23 cellular contexts compared by ENCODE assay signal in the genomic region with DNA sequence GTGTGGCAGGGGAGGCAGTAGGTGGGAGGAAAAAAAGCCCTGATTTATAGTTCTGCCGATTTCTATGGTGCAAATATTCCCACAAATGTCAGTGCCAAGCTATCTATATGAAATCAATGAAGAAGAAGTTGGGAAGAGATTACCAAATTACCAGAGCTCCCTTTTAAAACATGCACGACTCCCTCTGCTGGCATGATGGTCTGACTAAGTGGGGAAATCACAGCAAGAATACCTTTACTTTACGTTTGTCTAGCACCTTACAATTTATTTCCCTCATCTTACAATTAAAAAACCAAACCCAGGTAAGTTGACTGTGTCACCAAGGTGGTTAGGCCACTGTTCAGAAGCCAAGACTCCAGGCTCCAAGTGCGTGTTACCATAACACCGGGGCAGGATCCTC. TPM values are rescaled to one million over a fixed set of nuclear protein-coding genes. Genes with fewer than 3 reads are reported as not detected.
DNase-seq lines count a peak whose midpoint lies in the region; ATAC-seq and TF ChIP-seq lines count a peak whose summit lies in the region.
"Had no signal": no experiment of that assay in that cellular context is flagged by ENCODE, and none has a peak within 500 bp of the region (broad histone marks: within the 10 kb centered on the region; RNA-seq: fewer than 3 reads in every experiment).

No MANE protein-coding gene starts in this region.

- no peak overlapping the region for H4K91ac ChIP-seq in IMR-90 (ENCODE audit: insufficient read depth, low read depth, low read length)

- H3K14ac ChIP-seq in IMR-90 (replicated peaks; ENCODE audit: low read depth, low read length) = no peak overlapping the region

- no peak overlapping the region for H3K27ac Mint-ChIP-seq in naive thymus-derived CD4-positive, alpha-beta T cell
- H3K27ac Mint-ChIP-seq: activated B cell treated with CpG ODN at 0.5 μM for 24 hours; activated CD8-positive, alpha-beta T cell treated with anti-CD3 and anti-CD28 coated beads, Interleukin-2, amount 10 ng/mL, durations not matched to agents 7 days and 5 days; activated naive CD4-positive, alpha-beta T cell treated with anti-CD3 and anti-CD28 coated beads, Interleukin-2, amount 50 U/mL, for 72 hours; dendritic cell treated with granulocyte-macrophage colony-stimulating factor and Interleukin-4, amounts not matched to agents 40 ng/mL and 50 ng/mL, for 4 days; naive B cell; stimulated activated naive CD8-positive, alpha-beta T cell treated with anti-CD3 and anti-CD28 coated beads, Interleukin-15, Interleukin-2, amounts not matched to agents 100 ng/mL and 50 ng/mL, for 24 hours; T-helper 17 cell had no signal

- H3K36me3 Mint-ChIP-seq in naive thymus-derived CD4-positive, alpha-beta T cell = peaks cover 16 to 46% (median 34%) of the 10 kb centered on the region in 5 donors

- H2AK9ac ChIP-seq in IMR-90 (replicated peaks; ENCODE audit: low read depth, low read length, poor library complexity) = no peak overlapping the region

- H3K9me3 ChIP-seq in IMR-90 (ENCODE audit: control insufficient read depth, insufficient read depth, low read length) = no peaks in the 10 kb centered on the region
- no peaks in the 10 kb centered on the region for H3K9me3 ChIP-seq in naive thymus-derived CD4-positive, alpha-beta T cell (ENCODE audit: control insufficient read depth in 2 of 3, low read length in 3 of 3)
- H3K9me3 ChIP-seq in tibial artery = no peaks in the 10 kb centered on the region
- H3K9me3 ChIP-seq: pancreas, sigmoid colon had no signal

- no peak overlapping the region for H3K23ac ChIP-seq in IMR-90 (ENCODE audit: low read depth, low read length)

- peaks cover 16% of the 10 kb centered on the region; the same call in 1 of the 2 replicates for H3K9me1 ChIP-seq in IMR-90 (ENCODE audit: insufficient read depth, low read length)

- H3K79me1 ChIP-seq in IMR-90 (ENCODE audit: low read depth in 1 of 2, low read length in 2 of 2) = peaks cover 0 to 12% of the 10 kb centered on the region in 2 experiments; a peak in 3 of 4 replicates

- no peaks in the 10 kb centered on the region for H3K27me3 ChIP-seq in IMR-90 (ENCODE audit: control insufficient read depth, insufficient read depth, low read length)
- H3K27me3 ChIP-seq in naive thymus-derived CD4-positive, alpha-beta T cell (ENCODE audit: control insufficient read depth in 2 of 2, insufficient read depth in 2 of 2, low read length in 2 of 2) = no peaks in the 10 kb centered on the region
- H3K27me3 ChIP-seq in tibial artery = no peaks in the 10 kb centered on the region
- H3K27me3 ChIP-seq: pancreas, sigmoid colon had no signal

- TF ChIP-seq CTCF in C4-2B (conservative IDR thresholded peaks at IDR 0.05) (0 out of 2 replicates have a peak, but pooled peaks have one; percentile 9), IMR-90 (conservative IDR thresholded peaks at IDR 0.05; ENCODE audit: low read depth, low read length) (no peak; the same call in 1 of the 2 replicates), astrocyte of the spinal cord (IDR thresholded peaks at IDR 0.05; ENCODE audit: low read depth, low read length) (peak; percentile 34), tibial artery (IDR thresholded peaks at IDR 0.05) (no peak)

- no peak for TF ChIP-seq RAD21 in IMR-90 (IDR thresholded peaks at IDR 0.05; ENCODE audit: low read length)

- CTCF ChIA-PET in IMR-90 (lab: Yijun Ruan, JAX) = interaction anchor here (0.6 to 0.8 kb wide), 3 partner anchors 11 to 201 kb away, joined by 3 to 4 read pairs (median 3); no protein-coding TSS in a partner anchor
- CTCF ChIA-PET in naive thymus-derived CD4-positive, alpha-beta T cell (lab: Charles Lee) = no interaction called here

- H2BK5ac ChIP-seq in IMR-90 (ENCODE audit: low read depth, low read length, poor library complexity, severe bottlenecking) = no peak overlapping the region

- intact Hi-C loops in IMR-90 (cut with micrococcal nuclease) = no loop called here
- intact Hi-C loops in naive thymus-derived CD4-positive, alpha-beta T cell (cut with micrococcal nuclease) = no loop called here
- intact Hi-C loops in tibial artery (cut with DNase I; ENCODE audit: low total_unique reads) = no loop called here

- H2BK20ac ChIP-seq in IMR-90 (ENCODE audit: low read depth, low read length) = no peak overlapping the region

- H3K4me1 ChIP-seq in IMR-90 (ENCODE audit: control insufficient read depth, insufficient read depth, low read length) (peaks cover 6% of the 10 kb centered on the region), tibial artery (no peaks in the 10 kb centered on the region)
- H3K4me1 ChIP-seq in naive thymus-derived CD4-positive, alpha-beta T cell (ENCODE audit: control insufficient read depth in 2 of 2, insufficient read depth in 2 of 2, low read length in 2 of 2) = no peaks in the 10 kb centered on the region

- H3K56ac ChIP-seq in IMR-90 (ENCODE audit: extremely low read depth, insufficient read depth, low read length) = no peak overlapping the region

- H2BK15ac ChIP-seq in IMR-90 (ENCODE audit: low read depth, low read length) = no peak overlapping the region

- H3K4ac ChIP-seq in IMR-90 (ENCODE audit: low read depth, low read length) = no peak overlapping the region

- ATAC-seq in IMR-90 (ENCODE audit: low read depth) = no peak
- peak; percentile 60 for ATAC-seq in left lobe of liver
- ATAC-seq in naive thymus-derived CD4-positive, alpha-beta T cell = no peak
- no peak for ATAC-seq in GM18511 (IDR thresholded peaks at IDR 0.05; ENCODE audit: unreplicated experiment)
- ATAC-seq: activated CD8-positive, alpha-beta T cell treated with anti-CD3 and anti-CD28 coated beads, Interleukin-2, amount 10 ng/mL, durations not matched to agents 7 days and 5 days; activated naive CD4-positive, alpha-beta T cell treated with anti-CD3 and anti-CD28 coated beads, Interleukin-2, amount 50 U/mL, for 72 hours; pancreas; T-helper 17 cell had no signal

- H2AFZ ChIP-seq in IMR-90 (replicated peaks; ENCODE audit: low read length, poor library complexity) = no peak overlapping the region

- no peak overlapping the region for H3K9ac ChIP-seq in IMR-90 (ENCODE audit: low read depth, low read length)

- no peak overlapping the region for H3K4me3 ChIP-seq in IMR-90 (ENCODE audit: insufficient read depth, low read depth, low read length)
- H3K4me3 ChIP-seq in astrocyte of the spinal cord (ENCODE audit: low read depth, low read length) = no peak overlapping the region
- no peak overlapping the region for H3K4me3 ChIP-seq in naive thymus-derived CD4-positive, alpha-beta T cell (ENCODE audit: low read length)
- no peak overlapping the region for H3K4me3 ChIP-seq in tibial artery
- H3K4me3 ChIP-seq: lung, pancreas, sigmoid colon had no signal

- no peaks in the 10 kb centered on the region for H4K20me1 ChIP-seq in IMR-90 (ENCODE audit: insufficient read depth, low read length)

- H3K9me3 Mint-ChIP-seq in naive thymus-derived CD4-positive, alpha-beta T cell = peaks cover 0 to 29% (median 9%) of the 10 kb centered on the region in 11 donors
- H3K9me3 Mint-ChIP-seq: activated B cell treated with CpG ODN at 0.5 μM for 24 hours; dendritic cell treated with granulocyte-macrophage colony-stimulating factor and Interleukin-4, amounts not matched to agents 40 ng/mL and 50 ng/mL, for 4 days had no signal

- H2AK5ac ChIP-seq in IMR-90 (ENCODE audit: low read depth, low read length) = no peak overlapping the region

- no peak for DNase-seq in IMR-90
- DNase-seq in astrocyte of the spinal cord (ENCODE audit: low read depth, low spot score) = no peak
- no peak for DNase-seq in left lobe of liver (ENCODE audit: low spot score)
- no peak for DNase-seq in naive thymus-derived CD4-positive, alpha-beta T cell
- no peak for DNase-seq in tibial artery
- DNase-seq: activated B cell treated with CpG ODN at 0.5 μM for 24 hours; activated CD8-positive, alpha-beta T cell treated with anti-CD3 and anti-CD28 coated beads, Interleukin-2, amount 10 ng/mL, durations not matched to agents 7 days and 5 days; activated T-cell treated with anti-CD3 and anti-CD28 coated beads, Interleukin-2, amount 50 U/mL, for 48 hours; AML-193; naive B cell; NCI-H1436; pancreas; SHP77; sigmoid colon; stimulated activated CD4-positive, alpha-beta T cell treated with anti-CD3 and anti-CD28 coated beads, Interleukin-2, amount 100 ng/mL, for 24 hours; T-helper 17 cell had no signal

- in situ Hi-C loops in IMR-90 (cut with MboI; ENCODE audit: low sequenced_read_pairs) (no loop called here), astrocyte of the spinal cord (cut with HindIII; ENCODE audit: low sequenced_read_pairs) (no loop called here)

- no peak overlapping the region for H3K4me3 Mint-ChIP-seq in naive thymus-derived CD4-positive, alpha-beta T cell
- H3K4me3 Mint-ChIP-seq: activated B cell treated with CpG ODN at 0.5 μM for 24 hours; activated CD8-positive, alpha-beta T cell treated with anti-CD3 and anti-CD28 coated beads, Interleukin-2, amount 10 ng/mL, durations not matched to agents 7 days and 5 days; brain; dendritic cell treated with granulocyte-macrophage colony-stimulating factor and Interleukin-4, amounts not matched to agents 40 ng/mL and 50 ng/mL, for 4 days; stimulated activated naive CD8-positive, alpha-beta T cell treated with anti-CD3 and anti-CD28 coated beads, Interleukin-15, Interleukin-2, amounts not matched to agents 100 ng/mL and 50 ng/mL, for 24 hours; T-helper 17 cell had no signal

- dilution Hi-C loops in IMR-90 (cut with HindIII; ENCODE audit: low sequenced_read_pairs, unreplicated experiment) = no loop called here

- peaks cover 1% of the 10 kb centered on the region for H3K36me3 ChIP-seq in IMR-90 (ENCODE audit: control insufficient read depth, insufficient read depth, low read length)
- no peaks in the 10 kb centered on the region for H3K36me3 ChIP-seq in naive thymus-derived CD4-positive, alpha-beta T cell (ENCODE audit: control insufficient read depth in 2 of 3, insufficient read depth in 3 of 3, low read length in 3 of 3)
- H3K36me3 ChIP-seq in tibial artery = peaks cover 0 to 5% (median 4%) of the 10 kb centered on the region in 3 donors
- H3K36me3 ChIP-seq: pancreas had no signal

- no peak overlapping the region for H3K4me2 ChIP-seq in IMR-90 (ENCODE audit: low read depth, low read length)

- no peak overlapping the region for H4K5ac ChIP-seq in IMR-90 (ENCODE audit: low read depth, low read length)

- H2BK120ac ChIP-seq in IMR-90 (ENCODE audit: low read depth, low read length) = no peak overlapping the region

- H3K27me3 Mint-ChIP-seq in naive thymus-derived CD4-positive, alpha-beta T cell = peaks cover 0 to 4% (median 0%) of the 10 kb centered on the region in 5 donors
- H3K27me3 Mint-ChIP-seq: activated B cell treated with CpG ODN at 0.5 μM for 24 hours; brain; dendritic cell treated with granulocyte-macrophage colony-stimulating factor and Interleukin-4, amounts not matched to agents 40 ng/mL and 50 ng/mL, for 4 days; naive B cell; stimulated activated naive CD8-positive, alpha-beta T cell treated with anti-CD3 and anti-CD28 coated beads, Interleukin-15, Interleukin-2, amounts not matched to agents 100 ng/mL and 50 ng/mL, for 24 hours; T-helper 17 cell had no signal

- no peak overlapping the region for H4K8ac ChIP-seq in IMR-90 (ENCODE audit: low read depth in 2 of 2, low read length in 2 of 2)

- peaks cover 0 to 13% (median 0%) of the 10 kb centered on the region in 7 donors for H3K4me1 Mint-ChIP-seq in naive thymus-derived CD4-positive, alpha-beta T cell
- H3K4me1 Mint-ChIP-seq: activated B cell treated with CpG ODN at 0.5 μM for 24 hours, naive B cell had no signal

- no peak for TF ChIP-seq POLR2A in IMR-90 (IDR thresholded peaks at IDR 0.05; ENCODE audit: low read depth, low read length)

- H3K18ac ChIP-seq in IMR-90 (ENCODE audit: low read depth, low read length) = no peak overlapping the region

- BruUV-seq in IMR-90 (replicated peaks; lab: Mats Ljungman, UMichigan) = no TSS peak

- no CpG with 5 or more reads among the region's 5 CpGs for WGBS in IMR-90 (ENCODE audit: extremely low coverage in 2 of 2, insufficient read length in 1 of 2), 2 experiments

- H3K27ac ChIP-seq in C4-2B (no peak overlapping the region), IMR-90 (ENCODE audit: insufficient read depth, low read length) (no peak overlapping the region), tibial artery (no peak overlapping the region)
- no peak overlapping the region for H3K27ac ChIP-seq in naive thymus-derived CD4-positive, alpha-beta T cell (ENCODE audit: low read depth, low read length)
- H3K27ac ChIP-seq: pancreas, sigmoid colon had no signal

- POLR2A ChIA-PET in IMR-90 (lab: Charles Lee; ENCODE audit: unreplicated experiment) = no interaction called here
- POLR2A ChIA-PET in naive thymus-derived CD4-positive, alpha-beta T cell (lab: Charles Lee) = no interaction called here

RNA-seq across cellular contexts. Expression of gene AGPAT4, which starts 55.6 kb away (rescaled TPM):
- total RNA-seq in IMR-90 (2012; rRNA removed) = 3.6 and 3.8 TPM in 2 replicates
- 3.6 and 3.8 TPM in 2 replicates for polyA plus RNA-seq in IMR-90 (2012; rRNA removed)
- polyA plus RNA-seq in IMR-90 (2012; cell fraction: cytosol; rRNA removed) = 1.5 and 2.0 TPM in 2 replicates
- polyA plus RNA-seq in IMR-90 (2012; cell fraction: nucleus; rRNA removed; ENCODE audit: low replicate concordance) = 6.2 and 14.0 TPM in 2 replicates
- total RNA-seq in left lobe of liver = 0.88 TPM
- 10 to 100 TPM in 2 of 5 experiments, 1 to 10 TPM in 3; 2.0 to 16.2 (median 4.4) TPM for total RNA-seq in naive thymus-derived CD4-positive, alpha-beta T cell
- 1 to 10 TPM; 1.1 to 1.2 TPM for polyA plus RNA-seq in naive thymus-derived CD4-positive, alpha-beta T cell

Comparison
In these comparisons a context has a peak if more than half of its experiments do, and no peak if none do; other contexts are left out.
1. CTCF ChIP-seq: peak in C4-2B (single experiment) and astrocyte of the spinal cord (single experiment); none in IMR-90 (single experiment) and tibial artery (0 of 2).